ENCODE assay signal across 8 cellular contexts in genomic region chr11:102346748-102347525, GRCh38. TPM values are rescaled to one million over a fixed set of nuclear protein-coding genes. Genes with fewer than 3 reads are reported as not detected.
DNase-seq lines count a peak whose midpoint lies in the region; ATAC-seq and TF ChIP-seq lines count a peak whose summit lies in the region.

Gene BIRC2 (plus strand): TSS chr11:102347214. CDS start chr11:102349855, 2,641 bp downstream.

- DNase-seq in BJ (ENCODE audit: low read depth) (no peak), NCI-H526 (lab: John Stamatoyannopoulos, UW) (peak; percentile 97 to 99), cortex of kidney (lab: John Stamatoyannopoulos, UW) (peak; percentile 62), left lobe of liver (ENCODE audit: low spot score) (peak; percentile 97)
- peak; percentile 99 for DNase-seq in activated CD4-positive, alpha-beta T cell treated with anti-CD3 and anti-CD28 coated beads, Interleukin-2, amount 10 ng/mL, durations not matched to agents 24 days and 14 days
- peak; percentile 96 to 99 for DNase-seq in stimulated activated CD4-positive, alpha-beta T cell treated with anti-CD3 and anti-CD28 coated beads, Interleukin-2, amount 100 ng/mL, for 48 hours

- no peaks in the 10 kb centered on the region for H3K27me3 Mint-ChIP-seq in activated CD4-positive, alpha-beta T cell treated with anti-CD3 and anti-CD28 coated beads, Interleukin-2, amount 10 ng/mL, durations not matched to agents 24 days and 14 days

- H3K4me3 Mint-ChIP-seq in activated CD4-positive, alpha-beta T cell treated with anti-CD3 and anti-CD28 coated beads, Interleukin-2, amount 10 ng/mL, durations not matched to agents 24 days and 14 days, result peak within 1 kb of the TSS; percentile 99

- peak; percentile 78 for TF ChIP-seq CTCF in BJ (IDR thresholded peaks at IDR 0.05; ENCODE audit: insufficient read depth, low read depth, low read length)

- peak within 1 kb of the TSS; percentile 99 for H3K27ac Mint-ChIP-seq in activated CD4-positive, alpha-beta T cell treated with anti-CD3 and anti-CD28 coated beads, Interleukin-2, amount 10 ng/mL, durations not matched to agents 24 days and 14 days

- CTCF ChIA-PET in BJ (lab: Yijun Ruan, JAX), result interaction anchor here (0.7 to 1.6 kb wide), 3 partner anchors 36 to 149 kb away, joined by 3 read pairs; no protein-coding TSS in a partner anchor

- peaks cover 36% of the 10 kb centered on the region for H3K4me1 Mint-ChIP-seq in activated CD4-positive, alpha-beta T cell treated with anti-CD3 and anti-CD28 coated beads, Interleukin-2, amount 10 ng/mL, durations not matched to agents 24 days and 14 days

- TF ChIP-seq POLR2A in GM19193 (IDR thresholded peaks at IDR 0.05; ENCODE audit: extremely low read depth, insufficient read depth, insufficient read length), result peak; percentile 79

- no peaks in the 10 kb centered on the region for H3K9me3 Mint-ChIP-seq in activated CD4-positive, alpha-beta T cell treated with anti-CD3 and anti-CD28 coated beads, Interleukin-2, amount 10 ng/mL, durations not matched to agents 24 days and 14 days

- H3K36me3 ChIP-seq in BJ (ENCODE audit: control insufficient read depth, insufficient read depth, low read length), result no peaks in the 10 kb centered on the region

- peaks cover 23% of the 10 kb centered on the region for H3K36me3 Mint-ChIP-seq in activated CD4-positive, alpha-beta T cell treated with anti-CD3 and anti-CD28 coated beads, Interleukin-2, amount 10 ng/mL, durations not matched to agents 24 days and 14 days (ENCODE audit: low read depth)

- intact Hi-C loops in activated CD4-positive, alpha-beta T cell treated with anti-CD3 and anti-CD28 coated beads, Interleukin-2, amount 10 ng/mL, durations not matched to agents 24 days and 14 days (cut with micrococcal nuclease), result loop anchor here (1.0 to 2.0 kb wide), 6 partner anchors 14 to 252 kb away; partner anchors contain the start of genes BIRC3 and TMEM123

- H3K27me3 ChIP-seq in BJ (ENCODE audit: control insufficient read depth, insufficient read depth, low read length), result no peaks in the 10 kb centered on the region

- peak; percentile 89 for ATAC-seq in HG03439 (IDR thresholded peaks at IDR 0.05; ENCODE audit: unreplicated experiment)
- ATAC-seq in left lobe of liver, result peak; percentile 96

- H3K4me3 ChIP-seq in BJ (ENCODE audit: low read depth, low read length), result peak within 1 kb of the TSS; percentile 49

- POLR2A ChIA-PET in BJ (lab: Charles Lee), result no interaction called here

RNA-seq across cellular contexts. Expression of gene BIRC2, which starts in this region (rescaled TPM):
- polyA plus RNA-seq in BJ (2011; rRNA removed), result 34.5 and 64.1 TPM in 2 replicates
- 35.3 and 41.8 TPM in 2 replicates for polyA minus RNA-seq in BJ (2011; rRNA and poly(A)+ RNA removed)
- 27.8 and 30.8 TPM in 2 replicates for total RNA-seq in activated CD4-positive, alpha-beta T cell treated with anti-CD3 and anti-CD28 coated beads, Interleukin-2, amount 10 ng/mL, durations not matched to agents 24 days and 14 days
- total RNA-seq in left lobe of liver, result 20.8 TPM
